15 cellular contexts compared by ENCODE assay signal in the genomic region with DNA sequence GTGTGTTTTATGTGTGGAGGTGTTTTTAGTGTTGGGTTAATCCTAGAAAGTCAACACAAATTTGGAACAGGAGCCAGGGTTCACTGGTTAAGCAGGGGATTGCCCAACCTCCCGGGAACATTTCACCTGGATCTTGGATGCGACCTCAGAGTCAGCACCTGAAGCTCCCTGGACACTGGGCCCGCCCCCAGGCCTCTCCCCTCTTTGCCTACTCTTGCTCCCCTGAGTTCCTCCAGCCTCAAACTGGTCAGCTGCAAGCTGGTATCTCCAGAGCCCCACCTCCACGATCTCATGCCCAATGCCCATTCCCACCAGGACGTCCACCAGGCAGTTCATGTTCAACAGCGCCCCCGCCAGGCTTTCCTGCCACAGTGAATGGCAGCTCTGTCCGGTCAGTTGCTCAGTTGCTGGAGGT. TPM values are rescaled to one million over a fixed set of nuclear protein-coding genes. Genes with fewer than 3 reads are reported as not detected.
DNase-seq lines count a peak whose midpoint lies in the region; ATAC-seq and TF ChIP-seq lines count a peak whose summit lies in the region.
"Had no signal": no experiment of that assay in that cellular context is flagged by ENCODE, and none has a peak within 500 bp of the region (broad histone marks: within the 10 kb centered on the region; RNA-seq: fewer than 3 reads in every experiment).

No MANE protein-coding gene starts in this region.

- no peak overlapping the region for H3K4me3 ChIP-seq in OCI-LY3 (ENCODE audit: low read length)
- no peak overlapping the region for H3K4me3 ChIP-seq in fibroblast of mammary gland (ENCODE audit: control insufficient read depth, low read depth, low read length)
- H3K4me3 ChIP-seq in retinal pigment epithelial cell (ENCODE audit: low read length): no peak overlapping the region
- H3K4me3 ChIP-seq in uterus: no peak overlapping the region

- peak; percentile 47 for DNase-seq in NCI-H748 (lab: John Stamatoyannopoulos, UW; ENCODE audit: unreplicated experiment)
- no peak for DNase-seq in NCI-H748 treated with DMSO at 0.1 percent for 48 hours (lab: John Stamatoyannopoulos, UW)
- DNase-seq in fibroblast of mammary gland (ENCODE audit: low read depth): no peak
- no peak for DNase-seq in retinal pigment epithelial cell (ENCODE audit: low read depth)
- DNase-seq in uterus: no peak
- DNase-seq in ecto neural progenitor cell (ENCODE audit: low spot score): no peak
- DNase-seq: activated CD8-positive, alpha-beta memory T cell treated with anti-CD3 and anti-CD28 coated beads, Interleukin-2, amount 50 U/mL, for 4 hours; activated naive CD4-positive, alpha-beta T cell treated with anti-CD3 and anti-CD28 coated beads, Interleukin-2, amount 50 U/mL, for 16 hours; IMR-90; mesenchymal stem cell; NCI-H1694 treated with DMSO at 0.1 percent for 48 hours; stimulated activated CD4-positive, alpha-beta T cell treated with anti-CD3 and anti-CD28 coated beads, Interleukin-12 subunit alpha, Interleukin-12 subunit beta, amount 100 ng/mL, for 4 hours had no signal

- intact Hi-C loops in uterus (cut with DNase I; ENCODE audit: low total_unique reads): no loop called here

- ATAC-seq in GM21825 (IDR thresholded peaks at IDR 0.05; ENCODE audit: unreplicated experiment): no peak

- no peak for TF ChIP-seq POLR2A in uterus (IDR thresholded peaks at IDR 0.05)

- no peak overlapping the region for H3K9ac ChIP-seq in OCI-LY3 (ENCODE audit: low read length)

- H3K9me3 ChIP-seq in OCI-LY3 (ENCODE audit: insufficient read depth, low read length) (no peaks in the 10 kb centered on the region), uterus (no peaks in the 10 kb centered on the region)

- TF ChIP-seq CTCF in OCI-LY3 (IDR thresholded peaks at IDR 0.05; ENCODE audit: low read depth, low read length) (peak; percentile 14; the same call in 1 of the 2 replicates), fibroblast of mammary gland (conservative IDR thresholded peaks at IDR 0.05; ENCODE audit: control insufficient read depth, insufficient read depth, low read depth, low read length) (peak; percentile 9), retinal pigment epithelial cell (conservative IDR thresholded peaks at IDR 0.05; ENCODE audit: low read depth, low read length) (peak; percentile 31), uterus (IDR thresholded peaks at IDR 0.05) (no peak)

- H4K20me1 ChIP-seq in OCI-LY3 (ENCODE audit: insufficient read depth, low read length): no peaks in the 10 kb centered on the region

- no peaks in the 10 kb centered on the region for H3K27me3 ChIP-seq in OCI-LY3 (ENCODE audit: low read depth, low read length)
- no peaks in the 10 kb centered on the region for H3K27me3 ChIP-seq in uterus

- H3K4me2 ChIP-seq in OCI-LY3 (ENCODE audit: low read length): no peak overlapping the region

- H3K4me1 ChIP-seq in OCI-LY3 (ENCODE audit: low read length) (no peaks in the 10 kb centered on the region), uterus (no peaks in the 10 kb centered on the region)

- no peak overlapping the region for H2AFZ ChIP-seq in OCI-LY3 (ENCODE audit: low read depth, low read length)

- H3K36me3 ChIP-seq in OCI-LY3 (replicated peaks; ENCODE audit: low read depth, low read length): peaks cover 6% of the 10 kb centered on the region
- H3K36me3 ChIP-seq in uterus: no peaks in the 10 kb centered on the region

- no peaks in the 10 kb centered on the region for H3K79me2 ChIP-seq in OCI-LY3 (ENCODE audit: low read length)

- H3K27ac ChIP-seq in OCI-LY3 (ENCODE audit: low read length): no peak overlapping the region
- H3K27ac ChIP-seq in uterus: no peak overlapping the region
- H3K27ac ChIP-seq: epithelial cell of prostate had no signal

RNA-seq across cellular contexts. Expression of a gene that starts 9.7 kb away (rescaled TPM):
- total RNA-seq in uterus: 10 to 100 TPM in 1 of 4 donors, 1 to 10 TPM in 3; 5.6 to 31.9 (median 8.7) TPM

RNA-seq across cellular contexts. Expression of a gene that starts 15.8 kb away (rescaled TPM):
- total RNA-seq in uterus: 10 to 100 TPM in 3 of 4 donors, 1 to 10 TPM in 1; 9.2 to 54.3 (median 24.6) TPM

RNA-seq across cellular contexts. Expression of a gene that starts 41.8 kb away (rescaled TPM):
- total RNA-seq in uterus: 10 to 100 TPM in 2 of 4 donors, 1 to 10 TPM in 2; 1.3 to 60.4 (median 10.4) TPM

RNA-seq across cellular contexts. Expression of a gene that starts 45.6 kb away (rescaled TPM):
- 10 to 100 TPM; 28.6 to 53.0 (median 30.9) TPM for total RNA-seq in uterus

Comparison
In these comparisons a context has a peak if more than half of its experiments do, and no peak if none do; other contexts are left out.
1. CTCF ChIP-seq: peak in OCI-LY3 (single experiment), fibroblast of mammary gland (single experiment) and retinal pigment epithelial cell (single experiment); none in uterus (0 of 4).